Comparison of ENCODE assay signal across 31 cellular contexts in genomic region chrX:67296395-67296794, GRCh38.
"Had no signal": no experiment of that assay in that cellular context is flagged by ENCODE, and none has a peak within 500 bp of the region (broad histone marks: within the 10 kb centered on the region; RNA-seq: fewer than 3 reads in every experiment).

No MANE protein-coding gene starts in this region.

- H3K4me3 ChIP-seq: body of pancreas, esophagus muscularis mucosa, gastrocnemius medialis had no signal

- DNase-seq: activated B cell treated with CpG ODN at 0.5 μM for 24 hours; activated CD4-positive, alpha-beta T cell treated with anti-CD3 and anti-CD28 coated beads for 48 hours; activated CD4-positive, alpha-beta T cell treated with anti-CD3 and anti-CD28 coated beads, Interleukin-2, amount 50 U/mL, for 1 hour; activated CD4-positive, alpha-beta T cell treated with anti-CD3 and anti-CD28 coated beads, Interleukin-2, amount 50 U/mL, for 48 hours; activated CD8-positive, alpha-beta memory T cell treated with anti-CD3 and anti-CD28 coated beads for 24 hours; activated CD8-positive, alpha-beta T cell treated with anti-CD3 and anti-CD28 coated beads for 36 hours; activated effector memory CD4-positive, alpha-beta T cell treated with Interleukin-2 at 50 U/mL for 16 hours; activated gamma-delta T cell treated with Interleukin-2 at 50 U/mL for 16 hours; activated naive CD4-positive, alpha-beta T cell treated with anti-CD3 and anti-CD28 coated beads, Interleukin-2, amount 50 U/mL, for 16 hours; activated naive CD4-positive, alpha-beta T cell treated with Interleukin-2 at 50 U/mL for 16 hours; activated T-cell treated with anti-CD3 and anti-CD28 coated beads, Interleukin-2, amount 50 U/mL, for 4 hours; amniotic stem cell; anterior cingulate cortex; body of pancreas; caudate nucleus; cortex of kidney; dermis blood vessel endothelial cell; effector CD4-positive, alpha-beta T cell; effector memory CD8-positive, alpha-beta T cell; erythroblast; foreskin keratinocyte; gastrocnemius medialis; T-helper 1 cell; T-helper 17 cell; T1000; WERI-Rb-1 had no signal

- H3K36me3 ChIP-seq: esophagus muscularis mucosa, gastrocnemius medialis, WERI-Rb-1 had no signal

- H3K4me1 ChIP-seq: body of pancreas, foreskin keratinocyte, gastrocnemius medialis had no signal

- H3K9me3 ChIP-seq: body of pancreas, esophagus muscularis mucosa, gastrocnemius medialis had no signal

- H3K4me1 Mint-ChIP-seq: activated B cell treated with CpG ODN at 0.5 μM for 24 hours; activated T-helper 17 cell treated with anti-CD3 and anti-CD28 coated beads, Interleukin-2, amount 50 U/mL, for 72 hours; T-helper 17 cell had no signal

- H3K9me3 Mint-ChIP-seq: activated B cell treated with CpG ODN at 0.5 μM for 24 hours; activated T-cell treated with anti-CD3 and anti-CD28 coated beads, Interleukin-2, amount 50 U/mL, for 4 hours had no signal

- H3K27ac ChIP-seq: body of pancreas, esophagus muscularis mucosa, foreskin keratinocyte, gastrocnemius medialis, WERI-Rb-1 had no signal

- H3K27me3 ChIP-seq: body of pancreas, foreskin keratinocyte, gastrocnemius medialis had no signal

- ATAC-seq: activated CD4-positive, CD25-positive, alpha-beta regulatory T cell treated with anti-CD3 and anti-CD28 coated beads, Interleukin-2, amount 50 U/mL, for 24 hours; activated CD8-positive, alpha-beta T cell treated with anti-CD3 and anti-CD28 coated beads for 36 hours; activated T-cell treated with anti-CD3 and anti-CD28 coated beads, Interleukin-2, amount 50 U/mL, for 4 hours; activated T-helper 17 cell treated with anti-CD3 and anti-CD28 coated beads, Interleukin-2, amount 50 U/mL, for 72 hours; body of pancreas; effector memory CD8-positive, alpha-beta T cell; foreskin keratinocyte; gastrocnemius medialis; T-helper 17 cell had no signal

- H3K27ac Mint-ChIP-seq: activated B cell treated with CpG ODN at 0.5 μM for 24 hours; activated CD8-positive, alpha-beta T cell treated with anti-CD3 and anti-CD28 coated beads for 36 hours; activated naive CD8-positive, alpha-beta T cell; activated T-helper 17 cell treated with anti-CD3 and anti-CD28 coated beads, Interleukin-2, amount 50 U/mL, for 72 hours; effector memory CD8-positive, alpha-beta T cell; T-helper 17 cell; T-helper 2 cell treated with Interferon-gamma antibody and Interleukin-4, amounts not matched to agents 5 μg/mL and 100 μg/mL, for 36 hours had no signal

- H3K36me3 Mint-ChIP-seq: activated naive CD8-positive, alpha-beta T cell had no signal

- H3K27me3 Mint-ChIP-seq: activated B cell treated with CpG ODN at 0.5 μM for 24 hours; activated CD8-positive, alpha-beta T cell treated with anti-CD3 and anti-CD28 coated beads for 36 hours; activated naive CD8-positive, alpha-beta T cell; activated T-helper 17 cell treated with anti-CD3 and anti-CD28 coated beads, Interleukin-2, amount 50 U/mL, for 72 hours; effector memory CD8-positive, alpha-beta T cell; T-helper 17 cell had no signal

- H3K4me3 Mint-ChIP-seq: activated B cell treated with CpG ODN at 0.5 μM for 24 hours; activated CD8-positive, alpha-beta T cell treated with anti-CD3 and anti-CD28 coated beads for 36 hours; activated naive CD8-positive, alpha-beta T cell; activated T-cell treated with anti-CD3 and anti-CD28 coated beads, Interleukin-2, amount 50 U/mL, for 4 hours; activated T-helper 17 cell treated with anti-CD3 and anti-CD28 coated beads, Interleukin-2, amount 50 U/mL, for 72 hours; effector memory CD8-positive, alpha-beta T cell; T-helper 17 cell; T-helper 2 cell treated with Interferon-gamma antibody and Interleukin-4, amounts not matched to agents 5 μg/mL and 100 μg/mL, for 36 hours had no signal
